22 cellular contexts compared by ENCODE assay signal in the genomic region with DNA sequence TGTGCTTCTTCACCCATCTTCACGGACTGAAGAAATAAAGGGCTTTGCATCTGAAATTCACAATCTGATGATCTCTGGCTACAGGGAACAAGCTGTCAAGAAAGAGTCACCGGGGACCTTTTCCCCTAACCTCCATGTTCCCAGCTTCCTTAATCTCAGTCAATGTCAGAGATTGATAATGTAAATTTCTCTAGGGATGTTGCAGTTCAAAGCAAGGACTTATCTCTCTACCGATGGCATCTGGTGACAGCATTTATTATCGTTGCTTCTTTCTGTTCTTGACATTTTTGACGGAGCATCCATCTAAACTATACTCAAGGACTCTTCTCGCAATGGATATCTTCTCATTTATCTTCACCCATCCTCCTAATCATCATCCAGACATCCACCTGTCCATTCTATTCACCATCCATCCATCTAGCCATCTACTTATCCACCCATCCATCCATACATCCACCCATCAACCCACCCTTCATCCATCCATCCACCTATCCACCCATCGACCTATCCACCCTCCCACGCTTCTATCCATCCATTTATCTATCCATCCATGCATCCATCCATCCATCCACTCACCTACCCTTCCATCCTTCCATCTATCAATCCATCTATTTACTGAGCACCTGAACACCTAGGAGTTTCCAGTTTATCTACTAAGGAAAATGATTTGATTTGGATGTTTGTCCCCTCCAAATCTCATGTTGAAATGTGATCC. TPM values are rescaled to one million over a fixed set of nuclear protein-coding genes. Genes with fewer than 3 reads are reported as not detected.
DNase-seq lines count a peak whose midpoint lies in the region; ATAC-seq and TF ChIP-seq lines count a peak whose summit lies in the region.
"Had no signal": no experiment of that assay in that cellular context is flagged by ENCODE, and none has a peak within 500 bp of the region (broad histone marks: within the 10 kb centered on the region; RNA-seq: fewer than 3 reads in every experiment).

No MANE protein-coding gene starts in this region.

- intact Hi-C loops in CD8-positive, alpha-beta T cell (cut with DNase I, micrococcal nuclease) = no loop called here

- CTCF ChIA-PET in CD8-positive, alpha-beta T cell (lab: Charles Lee) = no interaction called here

- no peaks in the 10 kb centered on the region for H3K27me3 ChIP-seq in CD8-positive, alpha-beta T cell (ENCODE audit: insufficient read depth, low read length)
- H3K27me3 ChIP-seq in osteoblast (ENCODE audit: insufficient read depth, low read length) = no peaks in the 10 kb centered on the region
- H3K27me3 ChIP-seq: MG63 had no signal

- POLR2A ChIA-PET in CD8-positive, alpha-beta T cell (lab: Charles Lee) = no interaction called here

- H3K9me3 ChIP-seq in CD8-positive, alpha-beta T cell (ENCODE audit: low read length) = no peaks in the 10 kb centered on the region
- H3K9me3 ChIP-seq in KOPT-K1 (ENCODE audit: insufficient read depth, low read length, poor library complexity, severe bottlenecking) = no peaks in the 10 kb centered on the region
- H3K9me3 ChIP-seq in osteoblast (ENCODE audit: low read depth, low read length) = no peaks in the 10 kb centered on the region
- H3K9me3 ChIP-seq: BE2C, MG63 had no signal

- peak overlapping the region; percentile 81 for H3K27ac Mint-ChIP-seq in CD8-positive, alpha-beta T cell
- peak overlapping the region; percentile 92 to 99 for H3K27ac Mint-ChIP-seq in effector memory CD8-positive, alpha-beta T cell
- H3K27ac Mint-ChIP-seq: CD4-positive, alpha-beta T cell; HFFc6 had no signal

- no peak overlapping the region for H3K4me3 Mint-ChIP-seq in CD8-positive, alpha-beta T cell
- peak overlapping the region in 1 of 2 donors; percentile 10 for H3K4me3 Mint-ChIP-seq in effector memory CD8-positive, alpha-beta T cell
- H3K4me3 Mint-ChIP-seq: CD4-positive, alpha-beta T cell; HFFc6 had no signal

- ATAC-seq in CD8-positive, alpha-beta T cell = no peak
- ATAC-seq in effector memory CD8-positive, alpha-beta T cell (replicated peaks) = no peak
- ATAC-seq: PC-3 had no signal

- peaks cover 80% of the 10 kb centered on the region for H3K4me1 ChIP-seq in CD8-positive, alpha-beta T cell (ENCODE audit: insufficient read depth, low read length)
- no peaks in the 10 kb centered on the region for H3K4me1 ChIP-seq in osteoblast (ENCODE audit: insufficient read depth, low read length)
- H3K4me1 ChIP-seq: BE2C had no signal

- no peak overlapping the region for H3K4me3 ChIP-seq in CD8-positive, alpha-beta T cell (ENCODE audit: low read depth, low read length)
- no peak overlapping the region for H3K4me3 ChIP-seq in osteoblast (ENCODE audit: insufficient read depth, low read length)
- H3K4me3 ChIP-seq: MG63 had no signal

- no peak for TF ChIP-seq CTCF in CD8-positive, alpha-beta T cell (IDR thresholded peaks at IDR 0.05)
- TF ChIP-seq CTCF in osteoblast (IDR thresholded peaks at IDR 0.05; ENCODE audit: extremely low read depth, low read depth, low read length) = no peak

- H3K36me3 Mint-ChIP-seq in CD8-positive, alpha-beta T cell = peaks cover 12% of the 10 kb centered on the region
- H3K36me3 Mint-ChIP-seq in effector memory CD8-positive, alpha-beta T cell (ENCODE audit: insufficient read depth) = peaks cover 12% of the 10 kb centered on the region

- H2AFZ ChIP-seq in osteoblast (ENCODE audit: low read length) = no peak overlapping the region

- H3K9me3 Mint-ChIP-seq in CD8-positive, alpha-beta T cell = peaks cover 6% of the 10 kb centered on the region
- peaks cover 0 to 4% of the 10 kb centered on the region in 2 donors for H3K9me3 Mint-ChIP-seq in effector memory CD8-positive, alpha-beta T cell
- H3K9me3 Mint-ChIP-seq: CD4-positive, alpha-beta T cell; HFFc6 had no signal

- H4K20me1 ChIP-seq in osteoblast (ENCODE audit: insufficient read depth, low read length) = peaks cover 75% of the 10 kb centered on the region

- no peaks in the 10 kb centered on the region for H3K27me3 Mint-ChIP-seq in CD8-positive, alpha-beta T cell (ENCODE audit: low read depth)
- H3K27me3 Mint-ChIP-seq in effector memory CD8-positive, alpha-beta T cell = no peaks in the 10 kb centered on the region
- H3K27me3 Mint-ChIP-seq: CD4-positive, alpha-beta T cell had no signal

- H3K27ac ChIP-seq in CD8-positive, alpha-beta T cell (ENCODE audit: low read depth, low read length) = no peak overlapping the region
- H3K27ac ChIP-seq in KOPT-K1 (ENCODE audit: low read depth, low read length, poor library complexity, severe bottlenecking) (peak overlapping the region; percentile 94), osteoblast (ENCODE audit: low read depth, low read length) (no peak overlapping the region)
- H3K27ac ChIP-seq: KMS-11 had no signal

- no peak for DNase-seq in CD8-positive, alpha-beta T cell
- DNase-seq in effector memory CD8-positive, alpha-beta T cell = no peak
- DNase-seq in osteoblast (ENCODE audit: insufficient read length, low spot score, missing footprints) (peak; percentile 32), mesenteric fat pad (ENCODE audit: low spot score) (no peak), dedifferentiated amniotic fluid mesenchymal stem cell (ENCODE audit: extremely low spot score) (no peak), NCI-H748 treated with DMSO at 0.1 percent for 48 hours (lab: John Stamatoyannopoulos, UW) (no peak)
- DNase-seq: BE2C; Calu3; CD4-positive, alpha-beta T cell; DMS79; HFFc6; MG63; NCI-H1048; NCI-H1436; NCI-H1930; NCI-H226; NCI-H524; PC-3; RPMI8226; SHP77 treated with DMSO at 0.1 percent for 48 hours had no signal

- no peaks in the 10 kb centered on the region for H3K36me3 ChIP-seq in CD8-positive, alpha-beta T cell (ENCODE audit: insufficient read depth, low read length)
- H3K36me3 ChIP-seq in KOPT-K1 (ENCODE audit: insufficient read depth, low read length) (peaks cover 7% of the 10 kb centered on the region; the same call in 1 of the 2 replicates), osteoblast (ENCODE audit: insufficient read depth, low read length) (no peaks in the 10 kb centered on the region)
- H3K36me3 ChIP-seq: BE2C, MG63 had no signal

- H3K4me1 Mint-ChIP-seq in CD8-positive, alpha-beta T cell (ENCODE audit: low read depth) = peaks cover 92% of the 10 kb centered on the region
- peaks cover 75 to 82% of the 10 kb centered on the region in 2 donors for H3K4me1 Mint-ChIP-seq in effector memory CD8-positive, alpha-beta T cell (ENCODE audit: low read depth in 2 of 2)

- no peak overlapping the region for H3K4me2 ChIP-seq in osteoblast (ENCODE audit: insufficient read depth, low read length)
- H3K4me2 ChIP-seq: KMS-11 had no signal

- H3K79me2 ChIP-seq in osteoblast (ENCODE audit: insufficient read depth, low read length) = peaks cover 88% of the 10 kb centered on the region

RNA-seq across cellular contexts. Expression of gene RIN3, which starts 7.3 kb away (rescaled TPM):
- 10 to 100 TPM; 82.4 to 82.7 TPM for total RNA-seq in CD8-positive, alpha-beta T cell
- total RNA-seq in osteoblast = 7.6 and 10.3 TPM in 2 replicates
- 38.0 TPM for total RNA-seq in mesenteric fat pad
